In the genomic region with DNA sequence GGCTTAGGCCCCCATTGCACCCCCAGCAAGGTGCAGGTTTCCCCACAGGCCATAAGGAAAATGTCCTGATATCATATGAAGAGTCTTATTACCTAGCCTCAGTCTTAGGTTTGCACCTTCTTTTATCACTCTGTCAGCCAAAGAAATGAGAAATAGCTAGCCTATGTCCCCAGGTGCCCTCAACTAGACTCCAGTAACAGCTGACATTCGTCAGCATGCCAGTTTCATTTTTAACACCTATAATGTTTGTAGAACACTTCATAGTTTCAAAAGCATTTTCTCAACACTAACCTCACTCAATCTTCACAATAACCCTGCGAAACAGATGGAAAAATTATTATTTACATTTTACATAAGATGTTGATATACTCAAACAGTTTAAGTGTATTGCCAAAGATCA, we compare ENCODE assay signal across 30 cellular contexts. TPM values are rescaled to one million over a fixed set of nuclear protein-coding genes. Genes with fewer than 3 reads are reported as not detected.
"Had no signal": no experiment of that assay in that cellular context is flagged by ENCODE, and none has a peak within 500 bp of the region (broad histone marks: within the 10 kb centered on the region; RNA-seq: fewer than 3 reads in every experiment).

No MANE protein-coding gene starts in this region.

- H3K36me3 ChIP-seq: ascending aorta, breast epithelium, cardiac muscle cell, esophagus muscularis mucosa, gastrocnemius medialis, heart left ventricle had no signal

- H3K27ac ChIP-seq: ascending aorta, breast epithelium, cardiac muscle cell, coronary artery, dorsolateral prefrontal cortex, esophagus muscularis mucosa, foreskin keratinocyte, gastrocnemius medialis, heart left ventricle had no signal

- H3K4me3 ChIP-seq: ascending aorta, breast epithelium, cardiac muscle cell, coronary artery, dorsolateral prefrontal cortex, esophagus muscularis mucosa, gastrocnemius medialis, heart left ventricle had no signal

- H3K27me3 ChIP-seq: ascending aorta, breast epithelium, cardiac muscle cell, dorsolateral prefrontal cortex, esophagus muscularis mucosa had no signal

- H3K4me1 ChIP-seq: ascending aorta, breast epithelium, foreskin keratinocyte, gastrocnemius medialis, heart left ventricle had no signal

- ATAC-seq: activated naive CD4-positive, alpha-beta T cell treated with anti-CD3 and anti-CD28 coated beads, Interleukin-2, amount 50 U/mL, for 72 hours; foreskin keratinocyte; gastrocnemius medialis; heart left ventricle; WTC11 had no signal

- DNase-seq: activated CD4-positive, alpha-beta memory T cell treated with anti-CD3 and anti-CD28 coated beads, Interleukin-2, amount 10 ng/mL, durations not matched to agents 7 days and 5 days; activated CD4-positive, alpha-beta T cell treated with anti-CD3 and anti-CD28 coated beads for 1 hour; activated CD4-positive, alpha-beta T cell treated with anti-CD3 and anti-CD28 coated beads for 4 hours; activated CD4-positive, alpha-beta T cell treated with anti-CD3 and anti-CD28 coated beads, Interleukin-2, amount 10 ng/mL, durations not matched to agents 7 days and 5 days; activated CD4-positive, alpha-beta T cell treated with anti-CD3 and anti-CD28 coated beads, Interleukin-2, amount 50 U/mL, for 4 hours; activated CD8-positive, alpha-beta memory T cell treated with anti-CD3 and anti-CD28 coated beads, Interleukin-2, amount 50 U/mL, for 48 hours; activated gamma-delta T cell; activated naive CD4-positive, alpha-beta T cell; activated naive CD4-positive, alpha-beta T cell treated with anti-CD3 and anti-CD28 coated beads, Interleukin-2, amount 10 ng/mL, durations not matched to agents 7 days and 5 days; activated naive CD8-positive, alpha-beta T cell treated with anti-CD3 and anti-CD28 coated beads, Interleukin-2, amount 10 ng/mL, durations not matched to agents 7 days and 5 days; activated T-cell treated with anti-CD3 and anti-CD28 coated beads for 4 hours; activated T-cell treated with anti-CD3 and anti-CD28 coated beads, Interleukin-2, amount 50 U/mL, for 24 hours; activated T-cell treated with anti-CD3 and anti-CD28 coated beads, Interleukin-2, amount 50 U/mL, for 72 hours; dorsolateral prefrontal cortex; effector memory CD4-positive, alpha-beta T cell; endodermal cell; erythroblast; foreskin keratinocyte; gastrocnemius medialis; glutamatergic neuron; heart left ventricle; T-helper 2 cell had no signal

RNA-seq across cellular contexts. Expression of a gene that starts 24.0 kb away (rescaled TPM):
- total RNA-seq: activated CD4-positive, alpha-beta memory T cell treated with anti-CD3 and anti-CD28 coated beads, Interleukin-2, amount 10 ng/mL, durations not matched to agents 7 days and 5 days; activated CD4-positive, alpha-beta T cell treated with anti-CD3 and anti-CD28 coated beads, Interleukin-2, amount 10 ng/mL, durations not matched to agents 7 days and 5 days; activated naive CD4-positive, alpha-beta T cell treated with anti-CD3 and anti-CD28 coated beads, Interleukin-2, amount 50 U/mL, for 72 hours; activated naive CD8-positive, alpha-beta T cell treated with anti-CD3 and anti-CD28 coated beads, Interleukin-2, amount 10 ng/mL, durations not matched to agents 7 days and 5 days; activated T-cell treated with anti-CD3 and anti-CD28 coated beads, Interleukin-2, amount 50 U/mL, for 72 hours; ascending aorta; breast epithelium; cardiac muscle cell; cerebellum; dorsolateral prefrontal cortex; endodermal cell; esophagus muscularis mucosa; foreskin keratinocyte; gastrocnemius medialis; heart left ventricle; WTC11 had no signal
- polyA plus RNA-seq: cardiac muscle cell, foreskin keratinocyte, heart left ventricle had no signal

RNA-seq across cellular contexts. Expression of a gene that starts 40.4 kb away (rescaled TPM):
- total RNA-seq: activated CD4-positive, alpha-beta memory T cell treated with anti-CD3 and anti-CD28 coated beads, Interleukin-2, amount 10 ng/mL, durations not matched to agents 7 days and 5 days; activated CD4-positive, alpha-beta T cell treated with anti-CD3 and anti-CD28 coated beads, Interleukin-2, amount 10 ng/mL, durations not matched to agents 7 days and 5 days; activated naive CD4-positive, alpha-beta T cell treated with anti-CD3 and anti-CD28 coated beads, Interleukin-2, amount 50 U/mL, for 72 hours; activated naive CD8-positive, alpha-beta T cell treated with anti-CD3 and anti-CD28 coated beads, Interleukin-2, amount 10 ng/mL, durations not matched to agents 7 days and 5 days; activated T-cell treated with anti-CD3 and anti-CD28 coated beads, Interleukin-2, amount 50 U/mL, for 72 hours; ascending aorta; breast epithelium; cardiac muscle cell; cerebellum; endodermal cell; esophagus muscularis mucosa; foreskin keratinocyte; gastrocnemius medialis; heart left ventricle; WTC11 had no signal
- polyA plus RNA-seq: cardiac muscle cell, foreskin keratinocyte, heart left ventricle had no signal
